In genomic region chr9:6687180-6687579, GRCh38 we compare ENCODE assay signal across 27 cellular contexts. TPM values are rescaled to one million over a fixed set of nuclear protein-coding genes. Genes with fewer than 3 reads are reported as not detected.
"Had no signal": no experiment of that assay in that cellular context is flagged by ENCODE, and none has a peak within 500 bp of the region (broad histone marks: within the 10 kb centered on the region; RNA-seq: fewer than 3 reads in every experiment).

No MANE protein-coding gene starts in this region.

- H3K4me1 ChIP-seq: pancreas, prostate gland had no signal

- H3K4me2 ChIP-seq: smooth muscle cell had no signal

- ATAC-seq: left colon; left lung; lower lobe of right lung; mucosa of descending colon; naive thymus-derived CD4-positive, alpha-beta T cell; natural killer cell treated with Interleukin-12 subunit alpha and Interleukin-12 subunit beta and Interleukin-15 and Interleukin-18, amount 100 ng/mL, for 72 hours; pancreas; right cardiac atrium; upper lobe of right lung had no signal

- H3K4me3 ChIP-seq: left lung, lower lobe of right lung, mucosa of descending colon, pancreas, prostate gland, smooth muscle cell, suprapubic skin, thoracic aorta, tibial artery, upper lobe of right lung had no signal

- FAIRE-seq: islet of Langerhans, kidney, pancreas, urothelium cell line had no signal

- DNase-seq: immature natural killer cell; kidney; left colon; left lung; lower lobe of right lung; mucosa of descending colon; naive thymus-derived CD4-positive, alpha-beta T cell; nucleus accumbens; pancreas; retina; right cardiac atrium; stimulated activated CD4-positive, alpha-beta T cell treated with anti-CD3 and anti-CD28 coated beads, Interleukin-1b, Interleukin-23, amount 100 ng/mL, for 48 hours; stimulated activated CD4-positive, alpha-beta T cell treated with anti-CD3 and anti-CD28 coated beads, Interleukin-2, amount 100 ng/mL, for 48 hours; stimulated activated CD4-positive, alpha-beta T cell treated with anti-CD3 and anti-CD28 coated beads, Interleukin-4, amount 100 ng/mL, for 4 hours; stimulated activated CD8-positive, alpha-beta memory T cell treated with anti-CD3 and anti-CD28 coated beads, Interleukin-4, amount 100 ng/mL, for 48 hours; tibial artery; upper lobe of right lung had no signal

- H3K9me3 Mint-ChIP-seq: immature natural killer cell; natural killer cell treated with Interleukin-12 subunit alpha and Interleukin-12 subunit beta and Interleukin-15 and Interleukin-18, amount 100 ng/mL, for 72 hours; neural crest cell; stimulated activated naive CD8-positive, alpha-beta T cell treated with anti-CD3 and anti-CD28 coated beads, Interleukin-15, Interleukin-2, amounts not matched to agents 100 ng/mL and 50 ng/mL, for 24 hours had no signal

- H3K36me3 ChIP-seq: left lung, lower lobe of right lung, pancreas, prostate gland, suprapubic skin, thoracic aorta, tibial artery, upper lobe of right lung had no signal

- H3K27me3 Mint-ChIP-seq: naive thymus-derived CD4-positive, alpha-beta T cell; natural killer cell treated with Interleukin-12 subunit alpha and Interleukin-12 subunit beta and Interleukin-15 and Interleukin-18, amount 100 ng/mL, for 72 hours; stimulated activated naive CD8-positive, alpha-beta T cell treated with anti-CD3 and anti-CD28 coated beads, Interleukin-15, Interleukin-2, amounts not matched to agents 100 ng/mL and 50 ng/mL, for 24 hours had no signal

- H3K4me3 Mint-ChIP-seq: immature natural killer cell; naive thymus-derived CD4-positive, alpha-beta T cell; natural killer cell treated with Interleukin-12 subunit alpha and Interleukin-12 subunit beta and Interleukin-15 and Interleukin-18, amount 100 ng/mL, for 72 hours; neural crest cell; stimulated activated naive CD8-positive, alpha-beta T cell treated with anti-CD3 and anti-CD28 coated beads, Interleukin-15, Interleukin-2, amounts not matched to agents 100 ng/mL and 50 ng/mL, for 24 hours had no signal

- H3K27ac ChIP-seq: left lung, lower lobe of right lung, pancreas, prostate gland, suprapubic skin, thoracic aorta, upper lobe of right lung had no signal

- H3K27me3 ChIP-seq: left lung, pancreas, suprapubic skin, tibial artery, upper lobe of right lung had no signal

- H3K36me3 Mint-ChIP-seq: natural killer cell treated with Interleukin-12 subunit alpha and Interleukin-12 subunit beta and Interleukin-15 and Interleukin-18, amount 100 ng/mL, for 72 hours had no signal

- H3K27ac Mint-ChIP-seq: immature natural killer cell; naive thymus-derived CD4-positive, alpha-beta T cell; natural killer cell treated with Interleukin-12 subunit alpha and Interleukin-12 subunit beta and Interleukin-15 and Interleukin-18, amount 100 ng/mL, for 72 hours; stimulated activated naive CD8-positive, alpha-beta T cell treated with anti-CD3 and anti-CD28 coated beads, Interleukin-15, Interleukin-2, amounts not matched to agents 100 ng/mL and 50 ng/mL, for 24 hours had no signal

- H3K9me3 ChIP-seq: left lung, lower lobe of right lung, mucosa of descending colon, pancreas, prostate gland, suprapubic skin, thoracic aorta, tibial artery, upper lobe of right lung had no signal

RNA-seq across cellular contexts. Expression of gene GLDC, which starts 41.7 kb away (rescaled TPM):
- total RNA-seq: subcutaneous adipose tissue had no signal
- polyA plus RNA-seq: naive thymus-derived CD4-positive, alpha-beta T cell had no signal
